In the genomic region with DNA sequence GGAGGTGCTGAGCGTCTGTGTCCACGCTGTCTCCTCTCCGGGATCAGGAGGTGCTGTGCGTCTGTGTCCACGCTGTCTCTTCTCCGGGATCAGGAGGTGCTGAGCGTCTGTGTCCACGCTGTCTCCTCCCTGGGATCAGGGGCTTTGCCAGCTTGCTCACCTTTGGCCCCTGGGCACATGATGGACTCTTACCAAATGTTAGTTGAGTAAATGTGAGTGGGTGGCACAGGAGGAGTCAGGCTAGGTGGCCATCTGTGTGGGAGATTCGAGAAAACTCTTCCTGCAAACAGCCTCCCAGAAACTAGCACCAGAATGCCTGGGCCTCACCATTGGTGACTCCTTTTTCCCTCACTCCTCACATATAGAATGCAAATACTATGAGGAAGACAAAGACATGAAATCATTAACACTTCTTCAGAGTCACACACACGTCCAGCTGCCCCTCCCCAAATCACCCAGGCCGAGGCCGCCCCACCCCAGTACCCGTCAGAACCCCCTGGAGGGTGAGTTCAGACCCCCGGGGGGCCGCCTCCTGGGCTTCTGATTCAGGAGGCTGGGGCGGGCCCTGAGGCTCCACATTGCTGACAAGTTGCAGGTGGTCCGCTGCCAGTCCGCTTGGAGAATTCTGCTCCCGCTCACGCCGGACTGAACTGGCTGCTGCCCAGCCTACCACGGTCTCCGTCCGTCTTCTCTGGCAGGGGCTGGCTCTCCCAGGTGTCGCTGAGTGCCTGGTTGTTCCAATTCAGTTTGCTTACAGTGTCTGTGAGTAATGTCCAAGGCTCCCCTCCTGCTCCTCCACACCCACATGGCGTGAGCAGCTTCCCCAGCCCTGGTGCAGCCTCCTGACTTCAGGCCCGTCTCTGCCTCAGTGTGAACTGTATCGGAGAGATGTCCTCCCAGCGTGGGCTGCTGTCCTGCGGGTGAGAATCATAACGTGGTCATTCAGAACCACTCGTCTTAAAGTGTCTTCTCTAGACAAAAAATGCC, we compare ENCODE assay signal across 7 cellular contexts.
A peak's percentile ranks its signal among the peaks of the same experiment; 100 is the strongest.
DNase-seq lines count a peak whose midpoint lies in the region; ATAC-seq and TF ChIP-seq lines count a peak whose summit lies in the region.
"Not testable (repeated sequence)": the region's sequence is repeated elsewhere in the genome, so short reads cannot be mapped to it uniquely, and the experiment has no call there.

No MANE protein-coding gene starts in this region.

- dilution Hi-C loops in IMR-90 (cut with HindIII; ENCODE audit: low sequenced_read_pairs, unreplicated experiment), result not testable (repeated sequence)

- in situ Hi-C loops in IMR-90 (cut with MboI; ENCODE audit: low sequenced_read_pairs), result not testable (repeated sequence)

- H4K8ac ChIP-seq in IMR-90 (ENCODE audit: low read depth in 2 of 2, low read length in 2 of 2), result not testable (repeated sequence)

- not testable (repeated sequence) for H3K27me3 ChIP-seq in CD8-positive, alpha-beta T cell (ENCODE audit: insufficient read depth, low read length); IMR-90 (ENCODE audit: control insufficient read depth, insufficient read depth, low read length); fibroblast of lung (ENCODE audit: control insufficient read depth, insufficient read depth, low read length); right lobe of liver

- H2BK120ac ChIP-seq in IMR-90 (ENCODE audit: low read depth, low read length), result 0 out of 2 replicates have a peak overlapping the region, but pooled peaks have one; percentile 15

- H3K4ac ChIP-seq in IMR-90 (ENCODE audit: low read depth, low read length), result not testable (repeated sequence)

- not testable (repeated sequence) for H3K4me3 ChIP-seq in CD8-positive, alpha-beta T cell (ENCODE audit: low read depth, low read length); IMR-90 (ENCODE audit: insufficient read depth, low read depth, low read length); fibroblast of lung (replicated peaks in 1 of 4; ENCODE audit: control extremely low read depth in 1 of 4, insufficient read depth in 1 of 4, low read depth in 3 of 4, low read length in 4 of 4); right lobe of liver

- H2AK5ac ChIP-seq in IMR-90 (ENCODE audit: low read depth, low read length), result 0 out of 2 replicates have a peak overlapping the region, but pooled peaks have one; percentile 8

- not testable (repeated sequence) for H3K9ac ChIP-seq in IMR-90 (ENCODE audit: low read depth, low read length); fibroblast of lung (ENCODE audit: insufficient read depth, low read length)

- not testable (repeated sequence) for H3K79me1 ChIP-seq in IMR-90 (ENCODE audit: low read depth in 1 of 2, low read length in 2 of 2)

- H3K9me1 ChIP-seq in IMR-90 (ENCODE audit: insufficient read depth, low read length), result not testable (repeated sequence)

- not testable (repeated sequence) for H3K9me3 ChIP-seq in CD8-positive, alpha-beta T cell (ENCODE audit: low read length); IMR-90 (ENCODE audit: control insufficient read depth, insufficient read depth, low read length); fibroblast of lung (ENCODE audit: control insufficient read depth, insufficient read depth, low read depth, low read length); right lobe of liver

- not testable (repeated sequence) for H3K18ac ChIP-seq in IMR-90 (ENCODE audit: low read depth, low read length)

- H3K4me2 ChIP-seq in IMR-90 (ENCODE audit: low read depth, low read length); fibroblast of lung (ENCODE audit: extremely low read depth, insufficient read depth, low read length): not testable (repeated sequence)

- H3K27me3 Mint-ChIP-seq in CD8-positive, alpha-beta T cell (ENCODE audit: low read depth); activated naive CD8-positive, alpha-beta T cell treated with anti-CD3 and anti-CD28 coated beads, Interleukin-2, amount 50 U/mL, for 24 hours; neural crest cell (ENCODE audit: low read depth); stimulated activated memory B cell treated with anti-CD40 and anti-IgM and Interleukin-4, amounts not matched to agents 10 μg/mL and 1 μg/mL and 100 μg/mL, for 72 hours: not testable (repeated sequence)

- not testable (repeated sequence) for TF ChIP-seq RAD21 in IMR-90 (IDR thresholded peaks at IDR 0.05; ENCODE audit: low read length)

- not testable (repeated sequence) for H3K79me2 ChIP-seq in fibroblast of lung (ENCODE audit: control insufficient read depth, insufficient read depth, low read length)

- not testable (repeated sequence) for H3K23ac ChIP-seq in IMR-90 (ENCODE audit: low read depth, low read length)

- not testable (repeated sequence) for H2BK20ac ChIP-seq in IMR-90 (ENCODE audit: low read depth, low read length)

- not testable (repeated sequence) for H3K4me1 ChIP-seq in CD8-positive, alpha-beta T cell (ENCODE audit: insufficient read depth, low read length); IMR-90 (ENCODE audit: control insufficient read depth, insufficient read depth, low read length); fibroblast of lung (ENCODE audit: control insufficient read depth, extremely low read depth, insufficient read depth, low read length); right lobe of liver

- H2AK9ac ChIP-seq in IMR-90 (replicated peaks; ENCODE audit: low read depth, low read length, poor library complexity), result not testable (repeated sequence)

- H3K27ac ChIP-seq in CD8-positive, alpha-beta T cell (ENCODE audit: low read depth, low read length); IMR-90 (ENCODE audit: insufficient read depth, low read length); fibroblast of lung (ENCODE audit: insufficient read depth, low read length); right lobe of liver: not testable (repeated sequence)

- H3K9me3 Mint-ChIP-seq in CD8-positive, alpha-beta T cell; activated naive CD8-positive, alpha-beta T cell treated with anti-CD3 and anti-CD28 coated beads, Interleukin-2, amount 50 U/mL, for 24 hours; neural crest cell; stimulated activated memory B cell treated with anti-CD40 and anti-IgM and Interleukin-4, amounts not matched to agents 10 μg/mL and 1 μg/mL and 100 μg/mL, for 72 hours: not testable (repeated sequence)

- not testable (repeated sequence) for H3K4me3 Mint-ChIP-seq in CD8-positive, alpha-beta T cell; activated naive CD8-positive, alpha-beta T cell treated with anti-CD3 and anti-CD28 coated beads, Interleukin-2, amount 50 U/mL, for 24 hours; neural crest cell; stimulated activated memory B cell treated with anti-CD40 and anti-IgM and Interleukin-4, amounts not matched to agents 10 μg/mL and 1 μg/mL and 100 μg/mL, for 72 hours

- H3K27ac Mint-ChIP-seq in CD8-positive, alpha-beta T cell; activated naive CD8-positive, alpha-beta T cell treated with anti-CD3 and anti-CD28 coated beads, Interleukin-2, amount 50 U/mL, for 24 hours; stimulated activated memory B cell treated with anti-CD40 and anti-IgM and Interleukin-4, amounts not matched to agents 10 μg/mL and 1 μg/mL and 100 μg/mL, for 72 hours: not testable (repeated sequence)
- peak overlapping the region; percentile 43 for H3K27ac Mint-ChIP-seq in neural crest cell (ENCODE audit: unreplicated experiment)

- not testable (repeated sequence) for H3K4me1 Mint-ChIP-seq in CD8-positive, alpha-beta T cell (ENCODE audit: low read depth); activated naive CD8-positive, alpha-beta T cell treated with anti-CD3 and anti-CD28 coated beads, Interleukin-2, amount 50 U/mL, for 24 hours; neural crest cell; stimulated activated memory B cell treated with anti-CD40 and anti-IgM and Interleukin-4, amounts not matched to agents 10 μg/mL and 1 μg/mL and 100 μg/mL, for 72 hours

- not testable (repeated sequence) for H3K56ac ChIP-seq in IMR-90 (ENCODE audit: extremely low read depth, insufficient read depth, low read length)

- not testable (repeated sequence) for H2BK15ac ChIP-seq in IMR-90 (ENCODE audit: low read depth, low read length)

- ATAC-seq in CD8-positive, alpha-beta T cell, result peak; percentile 75
- ATAC-seq in IMR-90 (ENCODE audit: low read depth), result peak; percentile 78
- peak; percentile 66 for ATAC-seq in activated naive CD8-positive, alpha-beta T cell treated with anti-CD3 and anti-CD28 coated beads, Interleukin-2, amount 50 U/mL, for 24 hours
- peak; percentile 46 to 78 (median 64) for ATAC-seq in right lobe of liver
- ATAC-seq in stimulated activated memory B cell treated with anti-CD40 and anti-IgM and Interleukin-4, amounts not matched to agents 10 μg/mL and 1 μg/mL and 100 μg/mL, for 72 hours, result peak; percentile 34

- BruUV-seq in IMR-90 (replicated peaks; lab: Mats Ljungman, UMichigan), result not testable (repeated sequence)

- TF ChIP-seq CTCF in CD8-positive, alpha-beta T cell (IDR thresholded peaks at IDR 0.05); IMR-90 (conservative IDR thresholded peaks at IDR 0.05; ENCODE audit: low read depth, low read length); fibroblast of lung (conservative IDR thresholded peaks at IDR 0.05 in 1 of 2, IDR thresholded peaks at IDR 0.05 in 1 of 2; ENCODE audit: low read depth in 1 of 2, low read length in 2 of 2); right lobe of liver (IDR thresholded peaks at IDR 0.05); neural crest cell (conservative IDR thresholded peaks at IDR 0.05): not testable (repeated sequence)

- intact Hi-C loops in CD8-positive, alpha-beta T cell (cut with DNase I, micrococcal nuclease); IMR-90 (cut with micrococcal nuclease); right lobe of liver (cut with DNase I): not testable (repeated sequence)

- POLR2A ChIA-PET in CD8-positive, alpha-beta T cell (lab: Charles Lee); IMR-90 (lab: Charles Lee; ENCODE audit: unreplicated experiment): not testable (repeated sequence)

- not testable (repeated sequence) for TF ChIP-seq POLR2A in IMR-90 (IDR thresholded peaks at IDR 0.05; ENCODE audit: low read depth, low read length); right lobe of liver (IDR thresholded peaks at IDR 0.05)

- CTCF ChIA-PET in CD8-positive, alpha-beta T cell (lab: Charles Lee); IMR-90 (lab: Yijun Ruan, JAX): not testable (repeated sequence)

- not testable (repeated sequence) for H3K36me3 ChIP-seq in CD8-positive, alpha-beta T cell (ENCODE audit: insufficient read depth, low read length); IMR-90 (ENCODE audit: control insufficient read depth, insufficient read depth, low read length); fibroblast of lung (ENCODE audit: control insufficient read depth, insufficient read depth, low read length); right lobe of liver

- not testable (repeated sequence) for DNase-seq in CD8-positive, alpha-beta T cell; activated naive CD8-positive, alpha-beta T cell treated with anti-CD3 and anti-CD28 coated beads, Interleukin-2, amount 50 U/mL, for 24 hours; right lobe of liver; neural crest cell (ENCODE audit: low read depth, low spot score)
- peak; percentile 54 for DNase-seq in IMR-90
- peak; percentile 26 to 36 for DNase-seq in fibroblast of lung (ENCODE audit: low read depth in 2 of 2)

- not testable (repeated sequence) for H3K14ac ChIP-seq in IMR-90 (replicated peaks; ENCODE audit: low read depth, low read length)

- H4K91ac ChIP-seq in IMR-90 (ENCODE audit: insufficient read depth, low read depth, low read length), result not testable (repeated sequence)

- WGBS in IMR-90 (ENCODE audit: extremely low coverage in 2 of 2, insufficient read length in 1 of 2), 2 experiments, result 74% methylated on average over 7 of the region's 32 CpGs; no CpG with 5 or more reads in 1 of the 2 experiments
- 45% methylated on average over 9 of the region's 32 CpGs for WGBS in right lobe of liver (ENCODE audit: insufficient coverage, low coverage, low lambda C conversion rate, missing lambda C conversion rate)

- H4K20me1 ChIP-seq in IMR-90 (ENCODE audit: insufficient read depth, low read length); fibroblast of lung (ENCODE audit: control insufficient read depth, extremely low read depth, insufficient read depth, low read length): not testable (repeated sequence)

- H2AFZ ChIP-seq in IMR-90 (replicated peaks; ENCODE audit: low read length, poor library complexity); fibroblast of lung (ENCODE audit: low read length): not testable (repeated sequence)

- not testable (repeated sequence) for H4K5ac ChIP-seq in IMR-90 (ENCODE audit: low read depth, low read length)

- not testable (repeated sequence) for H3K36me3 Mint-ChIP-seq in CD8-positive, alpha-beta T cell; activated naive CD8-positive, alpha-beta T cell treated with anti-CD3 and anti-CD28 coated beads, Interleukin-2, amount 50 U/mL, for 24 hours (ENCODE audit: low read depth); neural crest cell (ENCODE audit: low read depth); stimulated activated memory B cell treated with anti-CD40 and anti-IgM and Interleukin-4, amounts not matched to agents 10 μg/mL and 1 μg/mL and 100 μg/mL, for 72 hours

- not testable (repeated sequence) for H2BK5ac ChIP-seq in IMR-90 (ENCODE audit: low read depth, low read length, poor library complexity, severe bottlenecking)
